Comparison of ENCODE assay signal across 9 cellular contexts in genomic region chr15:74725241-74725774, GRCh38. TPM values are rescaled to one million over a fixed set of nuclear protein-coding genes. Genes with fewer than 3 reads are reported as not detected.
DNase-seq lines count a peak whose midpoint lies in the region; ATAC-seq, FAIRE-seq and TF ChIP-seq lines count a peak whose summit lies in the region.
"Had no signal": no experiment of that assay in that cellular context is flagged by ENCODE, and none has a peak within 500 bp of the region (broad histone marks: within the 10 kb centered on the region; RNA-seq: fewer than 3 reads in every experiment).

Gene CYP1A1, minus strand, starts transcription at chr15:74725528. Its CDS starts 2,431 bp downstream, at chr15:74723097.

- H2AFZ ChIP-seq in HepG2 (ENCODE audit: low read length) = no peak within 1 kb of the TSS

- no peak for FAIRE-seq in HepG2 (lab: Jason Lieb, UNC)
- FAIRE-seq: colon had no signal

- TF ChIP-seq POLR2A in HepG2 (IDR thresholded peaks at IDR 0.05; ENCODE audit: insufficient read depth in 1 of 2, low read depth in 2 of 2, low read length in 2 of 2) = peak in 1 of 2 experiments; percentile 22; a peak in 1 of 4 replicates

- no peaks in the 10 kb centered on the region; a peak in 1 of 5 replicates for H3K36me3 ChIP-seq in HepG2 (replicated peaks in 1 of 2; ENCODE audit: control insufficient read depth in 1 of 2, insufficient read depth in 2 of 2, low read length in 2 of 2)

- TF ChIP-seq EP300 in HepG2 (IDR thresholded peaks at IDR 0.05; ENCODE audit: low read depth in 2 of 2, low read length in 2 of 2) = no peak
- no peak for TF ChIP-seq EP300 in HepG2 (CRISPR knock-in tag; IDR thresholded peaks at IDR 0.05; ENCODE audit: borderline replicate concordance)

- DNase-seq in NCI-H2196 (lab: John Stamatoyannopoulos, UW; ENCODE audit: unreplicated experiment) (peak; percentile 9), NCI-H2196 treated with DMSO at 0.1 percent for 48 hours (lab: John Stamatoyannopoulos, UW; ENCODE audit: unreplicated experiment) (no peak), T47D (ENCODE audit: low read depth in 1 of 2, low spot score in 1 of 2) (peak; percentile 67 to 83), HepG2 (ENCODE audit: low spot score) (no peak), COR-L47 (lab: John Stamatoyannopoulos, UW) (no peak), NCI-H1694 treated with DMSO at 0.1 percent for 48 hours (lab: John Stamatoyannopoulos, UW) (no peak)
- DNase-seq in stimulated activated CD4-positive, alpha-beta T cell treated with anti-CD3 and anti-CD28 coated beads, Interleukin-4, amount 100 ng/mL, for 48 hours (ENCODE audit: low read depth in 2 of 2) = peak; percentile 18 to 29

- no peaks in the 10 kb centered on the region for H3K27me3 ChIP-seq in HepG2 (ENCODE audit: control insufficient read depth in 1 of 2, insufficient read depth in 2 of 2, low read length in 2 of 2)

- H3K4me2 ChIP-seq in HepG2 (ENCODE audit: low read depth, low read length) = peak within 1 kb of the TSS; percentile 63

- ATAC-seq in SK-N-SH treated with all-trans-retinoic acid at 6 μM for 48 hours (peak; percentile 79), HepG2 (peak; percentile 53)

- 0% methylated on average over 8 of the region's 10 CpGs for WGBS in HepG2 (ENCODE audit: low lambda C conversion rate)

- intact Hi-C loops in HepG2 (cut with micrococcal nuclease; ENCODE audit: unreplicated experiment) = no loop called here

- POLR2A ChIA-PET in HepG2 (lab: Yijun Ruan, JAX) = interaction anchor here (0.7 to 4.3 kb wide), 10 partner anchors 20 to 97 kb away, joined by 3 to 53 read pairs (median 4); partner anchors contain the start of genes CYP1A2 and EDC3

- in situ Hi-C loops in T47D (cut with HindIII; ENCODE audit: low pct_unique_long_range_greater_than_20kb, low sequenced_read_pairs) (no loop called here), HepG2 (cut with HindIII; ENCODE audit: extremely low pct_ligation_motif_present, low pct_unique_long_range_greater_than_20kb) (no loop called here)

- H3K9me3 ChIP-seq in HepG2 (ENCODE audit: low read length) = no peaks in the 10 kb centered on the region

- peak within 1 kb of the TSS; percentile 73 for H3K9ac ChIP-seq in HepG2 (ENCODE audit: insufficient read depth, low read depth, low read length)

- BruUV-seq in HepG2 (replicated peaks; lab: Mats Ljungman, UMichigan) = no TSS peak

- peaks cover 61% of the 10 kb centered on the region for H3K4me1 ChIP-seq in HepG2 (ENCODE audit: insufficient read depth, low read length)

- peak within 1 kb of the TSS; percentile 94 for H3K27ac ChIP-seq in HepG2 (ENCODE audit: extremely low read length, insufficient read depth, low read length)

- H4K20me1 ChIP-seq in HepG2 (ENCODE audit: insufficient read depth, low read length) = no peaks in the 10 kb centered on the region

- no peak for TF ChIP-seq CTCF in HepG2 (CRISPR knock-in tag; IDR thresholded peaks at IDR 0.05)

- CTCF ChIA-PET in HepG2 (lab: Yijun Ruan, JAX; ENCODE audit: low intra/inter-chr PET ratio, low total read pairs) = no interaction called here

- H3K79me2 ChIP-seq in HepG2 (ENCODE audit: insufficient read depth, low read length) = no peaks in the 10 kb centered on the region

- peak within 1 kb of the TSS; percentile 69 to 80 (median 71) for H3K4me3 ChIP-seq in HepG2 (replicated peaks in 1 of 3; ENCODE audit: insufficient read depth in 1 of 3, low read depth in 2 of 3, low read length in 3 of 3)

- no peak for TF ChIP-seq RAD21 in HepG2 (CRISPR knock-in tag; IDR thresholded peaks at IDR 0.05)

TF ChIP-seq in SK-N-SH treated with all-trans-retinoic acid at 6 μM for 48 hours, 23 proteins besides CTCF, POLR2A, EP300 and RAD21 (continues in another document):
- TF ChIP-seq ZC3H10 (CRISPR knock-in tag; IDR thresholded peaks at IDR 0.05) = no peak
- TF ChIP-seq ARNTL (CRISPR knock-in tag; IDR thresholded peaks at IDR 0.05; ENCODE audit: borderline replicate concordance, low read depth) = no peak
- TF ChIP-seq, protein P1, sequence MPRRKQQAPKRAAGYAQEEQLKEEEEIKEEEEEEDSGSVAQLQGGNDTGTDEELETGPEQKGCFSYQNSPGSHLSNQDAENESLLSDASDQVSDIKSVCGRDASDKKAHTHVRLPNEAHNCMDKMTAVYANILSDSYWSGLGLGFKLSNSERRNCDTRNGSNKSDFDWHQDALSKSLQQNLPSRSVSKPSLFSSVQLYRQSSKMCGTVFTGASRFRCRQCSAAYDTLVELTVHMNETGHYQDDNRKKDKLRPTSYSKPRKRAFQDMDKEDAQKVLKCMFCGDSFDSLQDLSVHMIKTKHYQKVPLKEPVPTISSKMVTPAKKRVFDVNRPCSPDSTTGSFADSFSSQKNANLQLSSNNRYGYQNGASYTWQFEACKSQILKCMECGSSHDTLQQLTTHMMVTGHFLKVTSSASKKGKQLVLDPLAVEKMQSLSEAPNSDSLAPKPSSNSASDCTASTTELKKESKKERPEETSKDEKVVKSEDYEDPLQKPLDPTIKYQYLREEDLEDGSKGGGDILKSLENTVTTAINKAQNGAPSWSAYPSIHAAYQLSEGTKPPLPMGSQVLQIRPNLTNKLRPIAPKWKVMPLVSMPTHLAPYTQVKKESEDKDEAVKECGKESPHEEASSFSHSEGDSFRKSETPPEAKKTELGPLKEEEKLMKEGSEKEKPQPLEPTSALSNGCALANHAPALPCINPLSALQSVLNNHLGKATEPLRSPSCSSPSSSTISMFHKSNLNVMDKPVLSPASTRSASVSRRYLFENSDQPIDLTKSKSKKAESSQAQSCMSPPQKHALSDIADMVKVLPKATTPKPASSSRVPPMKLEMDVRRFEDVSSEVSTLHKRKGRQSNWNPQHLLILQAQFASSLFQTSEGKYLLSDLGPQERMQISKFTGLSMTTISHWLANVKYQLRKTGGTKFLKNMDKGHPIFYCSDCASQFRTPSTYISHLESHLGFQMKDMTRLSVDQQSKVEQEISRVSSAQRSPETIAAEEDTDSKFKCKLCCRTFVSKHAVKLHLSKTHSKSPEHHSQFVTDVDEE (CRISPR knock-in tag; IDR thresholded peaks at IDR 0.05) = no peak
- TF ChIP-seq ZFP30 (CRISPR knock-in tag; IDR thresholded peaks at IDR 0.05) = no peak

TF ChIP-seq in HepG2, 621 proteins besides CTCF, POLR2A, EP300 and RAD21:
- no peak for TF ChIP-seq KDM6A (CRISPR knock-in tag; IDR thresholded peaks at IDR 0.05; ENCODE audit: low read depth)
- TF ChIP-seq, protein P2, sequence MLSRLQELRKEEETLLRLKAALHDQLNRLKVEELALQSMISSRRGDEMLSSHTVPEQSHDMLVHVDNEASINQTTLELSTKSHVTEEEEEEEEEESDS (CRISPR knock-in tag; IDR thresholded peaks at IDR 0.05; ENCODE audit: borderline replicate concordance) = no peak
- no peak for TF ChIP-seq MAZ (IDR thresholded peaks at IDR 0.05; ENCODE audit: borderline replicate concordance, low read depth, low read length)
- peak; percentile 10; the same call in 1 of the 2 replicates for TF ChIP-seq MAZ (CRISPR knock-in tag; IDR thresholded peaks at IDR 0.05; ENCODE audit: low read depth)
- TF ChIP-seq, protein P3, sequence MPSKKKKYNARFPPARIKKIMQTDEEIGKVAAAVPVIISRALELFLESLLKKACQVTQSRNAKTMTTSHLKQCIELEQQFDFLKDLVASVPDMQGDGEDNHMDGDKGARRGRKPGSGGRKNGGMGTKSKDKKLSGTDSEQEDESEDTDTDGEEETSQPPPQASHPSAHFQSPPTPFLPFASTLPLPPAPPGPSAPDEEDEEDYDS (CRISPR knock-in tag; IDR thresholded peaks at IDR 0.05) = peak; percentile 35; the same call in 1 of the 2 replicates
- TF ChIP-seq SP1 (IDR thresholded peaks at IDR 0.05) = no peak
- peak; percentile 56; the same call in 1 of the 2 replicates for TF ChIP-seq SP1 (CRISPR knock-in tag; IDR thresholded peaks at IDR 0.05)
- no peak for TF ChIP-seq ZFP37 (CRISPR knock-in tag; IDR thresholded peaks at IDR 0.05; ENCODE audit: borderline replicate concordance)
- 0 out of 2 replicates have a peak, but pooled peaks have one; percentile 5 for TF ChIP-seq HBP1 (CRISPR knock-in tag; IDR thresholded peaks at IDR 0.05; ENCODE audit: low read depth)

RNA-seq across cellular contexts. Expression of gene CYP1A1, which starts in this region (rescaled TPM):
- total RNA-seq in HepG2 (2016; rRNA removed; fragmentation: Illumina TruSeq; extraction: Trizol) = 4.1 and 7.9 TPM in 2 replicates
- 1.3 and 1.7 TPM in 2 replicates for total RNA-seq in HepG2 (2016; cell fraction: cytosol; rRNA removed; fragmentation: Illumina TruSeq; extraction: Trizol; ENCODE audit: low read depth)
- total RNA-seq in HepG2 (2016; cell fraction: insoluble cytoplasmic fraction; rRNA removed; fragmentation: Illumina TruSeq; extraction: Trizol) = 3.5 and 7.6 TPM in 2 replicates
- total RNA-seq in HepG2 (2016; cell fraction: membrane; rRNA removed; fragmentation: Illumina TruSeq; extraction: Trizol) = 3.3 and 3.8 TPM in 2 replicates
- total RNA-seq in HepG2 (2016; cell fraction: nucleus; rRNA removed; fragmentation: Illumina TruSeq; extraction: Trizol) = 8.5 and 8.7 TPM in 2 replicates
- 8.0 and 11.0 TPM in 2 replicates for polyA plus RNA-seq in HepG2 (2011; rRNA removed)
- polyA plus RNA-seq in HepG2 (2011; cell fraction: cytosol; rRNA removed) = 7.0 and 10.8 TPM in 2 replicates
- 8.4 and 11.9 TPM in 2 replicates for polyA plus RNA-seq in HepG2 (2011; cell fraction: nucleus; rRNA removed)
- 7.0 and 9.5 TPM in 2 replicates for polyA plus RNA-seq in HepG2 (2012)
- polyA plus RNA-seq in HepG2 (2016; cell fraction: cytosol; fragmentation: Illumina TruSeq; extraction: Trizol; ENCODE audit: low read depth) = 1.2 TPM in 2 replicates
- polyA plus RNA-seq in HepG2 (2016; cell fraction: insoluble cytoplasmic fraction; fragmentation: Illumina TruSeq; extraction: Trizol; ENCODE audit: low read depth) = 3.4 and 3.6 TPM in 2 replicates
- polyA plus RNA-seq in HepG2 (2016; cell fraction: membrane; fragmentation: Illumina TruSeq; extraction: Trizol; ENCODE audit: low read depth) = 1.9 and 2.1 TPM in 2 replicates
- polyA plus RNA-seq in HepG2 (2016; cell fraction: nucleus; fragmentation: Illumina TruSeq; extraction: Trizol; ENCODE audit: insufficient read depth, low read depth) = 13.4 and 14.2 TPM in 2 replicates
- 2.4 and 6.8 TPM in 2 replicates for polyA minus RNA-seq in HepG2 (2011; rRNA and poly(A)+ RNA removed; ENCODE audit: low replicate concordance)
- 2.5 and 7.8 TPM in 2 replicates for polyA minus RNA-seq in HepG2 (2011; cell fraction: cytosol; rRNA and poly(A)+ RNA removed)
- polyA minus RNA-seq in HepG2 (2011; cell fraction: nucleus; rRNA and poly(A)+ RNA removed) = 1.9 and 5.3 TPM in 2 replicates

Comparison
In these comparisons a context has a peak if more than half of its experiments do, and no peak if none do; other contexts are left out.
1. DNase-seq: peak in NCI-H2196 (single experiment), T47D (2 of 2) and stimulated activated CD4-positive, alpha-beta T cell treated with anti-CD3 and anti-CD28 coated beads, Interleukin-4, amount 100 ng/mL, for 48 hours (2 of 2); none in NCI-H2196 treated with DMSO at 0.1 percent for 48 hours (single experiment), HepG2 (single experiment), COR-L47 (single experiment) and NCI-H1694 treated with DMSO at 0.1 percent for 48 hours (single experiment).